ENCODE assay signal across 1 cellular context in genomic region chr14:71411766-71412165, GRCh38.
TF ChIP-seq lines count a peak whose summit lies in the region.

No MANE protein-coding gene starts in this region.

TF ChIP-seq in H1, 55 proteins besides CTCF, POLR2A, EP300 and RAD21:
- TF ChIP-seq EZH2 (IDR thresholded peaks at IDR 0.05; ENCODE audit: low read depth, low read length, severe bottlenecking): no peak
- no peak for TF ChIP-seq HDAC6 (IDR thresholded peaks at IDR 0.05; ENCODE audit: low read depth, low read length)
- no peak for TF ChIP-seq ZNF274 (IDR thresholded peaks at IDR 0.05; ENCODE audit: borderline replicate concordance, extremely low read depth, low read length)
- no peak for TF ChIP-seq GABPA (IDR thresholded peaks at IDR 0.05; ENCODE audit: borderline replicate concordance, insufficient read depth, low read length)
- TF ChIP-seq BCL11A (IDR thresholded peaks at IDR 0.05; ENCODE audit: low read depth in 2 of 2, low read length in 2 of 2): no peak
- TF ChIP-seq USF2 (IDR thresholded peaks at IDR 0.05; ENCODE audit: low read length): no peak
- no peak for TF ChIP-seq TAF1 (IDR thresholded peaks at IDR 0.05; ENCODE audit: low read depth, low read length)
TF ChIP-seq in H1: peak in this region for 0.
